12 cellular contexts compared by ENCODE assay signal in genomic region chr3:72818915-72819314, GRCh38. TPM values are rescaled to one million over a fixed set of nuclear protein-coding genes. Genes with fewer than 3 reads are reported as not detected.
DNase-seq lines count a peak whose midpoint lies in the region; FAIRE-seq and TF ChIP-seq lines count a peak whose summit lies in the region.
"Had no signal": no experiment of that assay in that cellular context is flagged by ENCODE, and none has a peak within 500 bp of the region (broad histone marks: within the 10 kb centered on the region; RNA-seq: fewer than 3 reads in every experiment).

No MANE protein-coding gene starts in this region.

- H3K36me3 Mint-ChIP-seq in astrocyte (ENCODE audit: low read depth, unreplicated experiment): no peaks in the 10 kb centered on the region

- TF ChIP-seq CTCF in GM06990 (IDR thresholded peaks at IDR 0.05; ENCODE audit: insufficient read depth, low read length, poor library complexity, severe bottlenecking): no peak
- no peak for TF ChIP-seq CTCF in astrocyte (IDR thresholded peaks at IDR 0.05; ENCODE audit: insufficient read depth, low read depth, low read length)

- peaks cover 30% of the 10 kb centered on the region for H4K20me1 ChIP-seq in astrocyte (ENCODE audit: insufficient read depth, low read length)

- H3K27me3 Mint-ChIP-seq in astrocyte (ENCODE audit: low read depth, unreplicated experiment): no peaks in the 10 kb centered on the region
- H3K27me3 Mint-ChIP-seq: naive thymus-derived CD4-positive, alpha-beta T cell had no signal

- H3K27ac ChIP-seq in astrocyte (ENCODE audit: low read depth, low read length): no peak overlapping the region
- H3K27ac ChIP-seq: cardiac muscle cell had no signal

- H3K4me3 ChIP-seq in GM06990 (replicated peaks; ENCODE audit: low read depth, low read length): no peak overlapping the region
- H3K4me3 ChIP-seq in astrocyte (ENCODE audit: insufficient read depth, low read depth, low read length): no peak overlapping the region
- H3K4me3 ChIP-seq: cardiac muscle cell had no signal

- peaks cover 9% of the 10 kb centered on the region for H3K4me1 Mint-ChIP-seq in astrocyte (ENCODE audit: low read depth, unreplicated experiment)

- peak overlapping the region; percentile 2 for H3K4me2 ChIP-seq in astrocyte (ENCODE audit: low read length)

- no peaks in the 10 kb centered on the region for H3K9me3 ChIP-seq in astrocyte (ENCODE audit: insufficient read depth, low read depth, low read length)

- H3K9ac ChIP-seq in astrocyte (ENCODE audit: low read length): no peak overlapping the region

- DNase-seq in AG08396 (ENCODE audit: low spot score) (peak; percentile 49), GM06990 (ENCODE audit: extremely low read depth, insufficient read length) (peak; percentile 25), astrocyte (ENCODE audit: low read depth) (peak; percentile 85), hepatic stellate cell (ENCODE audit: low spot score) (peak; percentile 19), NCI-H1694 (lab: John Stamatoyannopoulos, UW) (no peak), NCI-H510A treated with DMSO at 0.1 percent for 48 hours (lab: John Stamatoyannopoulos, UW) (no peak), pons (ENCODE audit: low spot score) (no peak), NCI-H1092 treated with DMSO at 0.1 percent for 48 hours (lab: John Stamatoyannopoulos, UW) (no peak)
- DNase-seq: KG1; naive thymus-derived CD4-positive, alpha-beta T cell; NCI-H1694 treated with DMSO at 0.1 percent for 48 hours had no signal

- H3K36me3 ChIP-seq in GM06990 (ENCODE audit: control insufficient read depth, insufficient read depth, low read length) (no peaks in the 10 kb centered on the region), astrocyte (ENCODE audit: insufficient read depth, low read length) (no peaks in the 10 kb centered on the region)
- H3K36me3 ChIP-seq: cardiac muscle cell had no signal

- no peak overlapping the region for H3K4me3 Mint-ChIP-seq in astrocyte (ENCODE audit: unreplicated experiment)
- H3K4me3 Mint-ChIP-seq: naive thymus-derived CD4-positive, alpha-beta T cell had no signal

- H3K27me3 ChIP-seq in GM06990 (replicated peaks; ENCODE audit: control insufficient read depth, insufficient read depth, low read length): no peaks in the 10 kb centered on the region
- no peaks in the 10 kb centered on the region for H3K27me3 ChIP-seq in astrocyte (ENCODE audit: insufficient read depth, low read length)
- H3K27me3 ChIP-seq: cardiac muscle cell had no signal

- FAIRE-seq in astrocyte (lab: Jason Lieb, UNC): peak; percentile 73

- H3K9me3 Mint-ChIP-seq in astrocyte (ENCODE audit: unreplicated experiment): no peaks in the 10 kb centered on the region
- H3K9me3 Mint-ChIP-seq: naive thymus-derived CD4-positive, alpha-beta T cell had no signal

- no peaks in the 10 kb centered on the region for H3K79me2 ChIP-seq in astrocyte (ENCODE audit: insufficient read depth, low read length)

- no peak overlapping the region for H2AFZ ChIP-seq in astrocyte (ENCODE audit: low read depth, low read length)

- peaks cover 38% of the 10 kb centered on the region for H3K4me1 ChIP-seq in astrocyte (ENCODE audit: insufficient read depth, low read length)

- no peak overlapping the region for H3K27ac Mint-ChIP-seq in astrocyte (ENCODE audit: unreplicated experiment)

RNA-seq across cellular contexts. Expression of gene SHQ1, which starts 29.3 kb away (rescaled TPM):
- 28.0 and 28.4 TPM in 2 replicates for total RNA-seq in astrocyte

Comparison
In these comparisons a context has a peak if more than half of its experiments do, and no peak if none do; other contexts are left out.
1. DNase-seq: peak in AG08396 (single experiment), GM06990 (single experiment), astrocyte (single experiment) and hepatic stellate cell (single experiment); none in NCI-H1694 (single experiment), NCI-H510A treated with DMSO at 0.1 percent for 48 hours (single experiment), pons (single experiment) and NCI-H1092 treated with DMSO at 0.1 percent for 48 hours (single experiment).